In the genomic region with DNA sequence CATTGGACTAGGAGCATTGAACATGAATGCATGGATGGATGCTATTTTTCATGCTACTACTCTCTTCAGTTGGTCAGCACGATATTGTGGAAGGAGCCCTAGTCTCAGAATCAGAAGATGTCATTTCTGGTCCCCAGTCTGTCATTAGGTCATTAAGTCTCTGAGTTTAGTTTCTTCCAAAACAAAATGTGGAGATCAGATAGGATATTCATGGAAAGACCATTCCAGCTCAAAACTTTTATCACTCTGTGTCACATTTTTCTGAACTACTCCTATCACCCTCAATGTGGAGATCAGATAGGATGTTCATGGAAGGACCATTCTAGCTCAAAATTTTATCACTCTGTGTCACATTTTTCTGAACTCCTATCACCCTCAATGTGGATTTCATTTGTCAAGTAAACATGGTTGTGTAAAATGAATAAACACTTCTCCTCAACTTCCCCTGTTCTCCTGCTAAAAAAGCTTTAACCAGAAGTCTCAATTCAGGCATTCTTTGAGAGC, we compare ENCODE assay signal across 29 cellular contexts.
"Had no signal": no experiment of that assay in that cellular context is flagged by ENCODE, and none has a peak within 500 bp of the region (broad histone marks: within the 10 kb centered on the region; RNA-seq: fewer than 3 reads in every experiment).

No MANE protein-coding gene starts in this region.

- H3K9me3 ChIP-seq: ascending aorta, breast epithelium, colonic mucosa, esophagus muscularis mucosa, gastrocnemius medialis, heart left ventricle had no signal

- H3K36me3 ChIP-seq: ascending aorta, breast epithelium, cardiac muscle cell, colonic mucosa, esophagus muscularis mucosa, gastrocnemius medialis, heart left ventricle had no signal

- H3K27me3 Mint-ChIP-seq: activated CD8-positive, alpha-beta T cell treated with anti-CD3 and anti-CD28 coated beads for 36 hours; activated naive CD4-positive, alpha-beta T cell treated with anti-CD3 and anti-CD28 coated beads, Interleukin-2, amount 10 ng/mL, durations not matched to agents 7 days and 5 days; activated naive CD8-positive, alpha-beta T cell treated with anti-CD3 and anti-CD28 coated beads, Interleukin-2, amount 10 ng/mL, durations not matched to agents 7 days and 5 days had no signal

- ATAC-seq: activated CD8-positive, alpha-beta T cell treated with anti-CD3 and anti-CD28 coated beads for 36 hours; activated naive CD4-positive, alpha-beta T cell treated with anti-CD3 and anti-CD28 coated beads, Interleukin-2, amount 50 U/mL, for 72 hours; activated T-cell treated with anti-CD3 and anti-CD28 coated beads, Interleukin-2, amount 50 U/mL, for 4 hours; foreskin keratinocyte; gastrocnemius medialis; heart left ventricle; WTC11 had no signal

- H3K27ac Mint-ChIP-seq: activated CD8-positive, alpha-beta T cell treated with anti-CD3 and anti-CD28 coated beads for 36 hours; activated naive CD4-positive, alpha-beta T cell treated with anti-CD3 and anti-CD28 coated beads, Interleukin-2, amount 10 ng/mL, durations not matched to agents 7 days and 5 days; activated naive CD4-positive, alpha-beta T cell treated with anti-CD3 and anti-CD28 coated beads, Interleukin-2, amount 50 U/mL, for 72 hours; activated naive CD8-positive, alpha-beta T cell treated with anti-CD3 and anti-CD28 coated beads, Interleukin-2, amount 10 ng/mL, durations not matched to agents 7 days and 5 days; activated T-helper 2 cell treated with anti-CD3 and anti-CD28 coated beads, Interferon-gamma antibody, Interleukin-2, Interleukin-4, amounts not matched to agents 10 μg/mL and 5 μg/mL and 100 μg/mL, durations not matched to agents 14 hours and 24 hours and 36 hours; brain; endodermal cell; WTC11 had no signal

- H3K27ac ChIP-seq: ascending aorta, breast epithelium, cardiac muscle cell, colonic mucosa, esophagus muscularis mucosa, foreskin keratinocyte, gastrocnemius medialis, heart left ventricle, VCaP had no signal

- H3K4me1 Mint-ChIP-seq: activated naive CD4-positive, alpha-beta T cell treated with anti-CD3 and anti-CD28 coated beads, Interleukin-2, amount 10 ng/mL, durations not matched to agents 7 days and 5 days; activated naive CD8-positive, alpha-beta T cell treated with anti-CD3 and anti-CD28 coated beads, Interleukin-2, amount 10 ng/mL, durations not matched to agents 7 days and 5 days; brain had no signal

- H3K36me3 Mint-ChIP-seq: activated naive CD4-positive, alpha-beta T cell treated with anti-CD3 and anti-CD28 coated beads, Interleukin-2, amount 10 ng/mL, durations not matched to agents 7 days and 5 days; activated naive CD4-positive, alpha-beta T cell treated with anti-CD3 and anti-CD28 coated beads, Interleukin-2, amount 50 U/mL, for 72 hours; activated naive CD8-positive, alpha-beta T cell treated with anti-CD3 and anti-CD28 coated beads, Interleukin-2, amount 10 ng/mL, durations not matched to agents 7 days and 5 days; brain had no signal

- H3K4me3 Mint-ChIP-seq: activated CD8-positive, alpha-beta T cell treated with anti-CD3 and anti-CD28 coated beads for 36 hours; activated naive CD4-positive, alpha-beta T cell treated with anti-CD3 and anti-CD28 coated beads, Interleukin-2, amount 10 ng/mL, durations not matched to agents 7 days and 5 days; activated naive CD8-positive, alpha-beta T cell treated with anti-CD3 and anti-CD28 coated beads, Interleukin-2, amount 10 ng/mL, durations not matched to agents 7 days and 5 days; activated T-cell treated with anti-CD3 and anti-CD28 coated beads, Interleukin-2, amount 50 U/mL, for 4 hours; brain; endodermal cell; WTC11 had no signal

- DNase-seq: activated CD4-positive, alpha-beta T cell treated with anti-CD3 and anti-CD28 coated beads for 1 hour; activated CD4-positive, alpha-beta T cell treated with anti-CD3 and anti-CD28 coated beads for 4 hours; activated CD4-positive, alpha-beta T cell treated with anti-CD3 and anti-CD28 coated beads, Interleukin-2, amount 50 U/mL, for 1 hour; activated CD4-positive, alpha-beta T cell treated with anti-CD3 and anti-CD28 coated beads, Interleukin-2, amount 50 U/mL, for 48 hours; activated CD8-positive, alpha-beta memory T cell treated with anti-CD3 and anti-CD28 coated beads for 24 hours; activated CD8-positive, alpha-beta T cell treated with anti-CD3 and anti-CD28 coated beads for 36 hours; activated effector memory CD4-positive, alpha-beta T cell treated with anti-CD3 and anti-CD28 coated beads, Interleukin-2, amount 50 U/mL, for 16 hours; activated naive CD4-positive, alpha-beta T cell treated with anti-CD3 and anti-CD28 coated beads, Interleukin-2, amount 10 ng/mL, durations not matched to agents 7 days and 5 days; activated naive CD8-positive, alpha-beta T cell treated with anti-CD3 and anti-CD28 coated beads, Interleukin-2, amount 10 ng/mL, durations not matched to agents 7 days and 5 days; activated T-cell treated with anti-CD3 and anti-CD28 coated beads, Interleukin-2, amount 50 U/mL, for 4 hours; central memory CD4-positive, alpha-beta T cell; cerebellar nuclear complex; colonic mucosa; effector CD8-positive, alpha-beta T cell; endodermal cell; foreskin keratinocyte; gastrocnemius medialis; glutamatergic neuron; heart left ventricle; T-helper 2 cell had no signal

- H3K4me1 ChIP-seq: ascending aorta, breast epithelium, colonic mucosa, esophagus muscularis mucosa, foreskin keratinocyte, gastrocnemius medialis, heart left ventricle had no signal

- H3K27me3 ChIP-seq: ascending aorta, breast epithelium, cardiac muscle cell, colonic mucosa, esophagus muscularis mucosa, foreskin keratinocyte, gastrocnemius medialis, heart left ventricle had no signal

- H3K4me3 ChIP-seq: ascending aorta, breast epithelium, cardiac muscle cell, colonic mucosa, esophagus muscularis mucosa, gastrocnemius medialis, heart left ventricle had no signal
